ENCODE assay signal across 14 cellular contexts in genomic region chr3:104763007-104763406, GRCh38.
A peak's percentile ranks its signal among the peaks of the same experiment; 100 is the strongest.
DNase-seq lines count a peak whose midpoint lies in the region; ATAC-seq and TF ChIP-seq lines count a peak whose summit lies in the region.
"Had no signal": no experiment of that assay in that cellular context is flagged by ENCODE, and none has a peak within 500 bp of the region (broad histone marks: within the 10 kb centered on the region; RNA-seq: fewer than 3 reads in every experiment).

No MANE protein-coding gene starts in this region.

- H3K4me3 ChIP-seq in AG04450 (ENCODE audit: low read depth, low read length) (no peak overlapping the region), HUES6 (ENCODE audit: low read depth, low read length) (no peak overlapping the region), mesenchymal stem cell (ENCODE audit: insufficient read depth in 1 of 2, low read depth in 1 of 2, low read length in 2 of 2) (no peak overlapping the region)
- H3K4me3 ChIP-seq: vagina had no signal

- H3K27ac Mint-ChIP-seq in activated CD8-positive, alpha-beta T cell treated with anti-CD3 and anti-CD28 coated beads, Interleukin-2, amount 10 ng/mL, durations not matched to agents 7 days and 5 days: no peak overlapping the region

- no peak for TF ChIP-seq CTCF in AG04450 (IDR thresholded peaks at IDR 0.05; ENCODE audit: low read depth, low read length)

- H4K91ac ChIP-seq in mesenchymal stem cell (ENCODE audit: low read length): no peak overlapping the region

- H2BK12ac ChIP-seq in mesenchymal stem cell (ENCODE audit: low read length in 2 of 2): no peak overlapping the region

- H3K36me3 Mint-ChIP-seq in activated CD8-positive, alpha-beta T cell treated with anti-CD3 and anti-CD28 coated beads, Interleukin-2, amount 10 ng/mL, durations not matched to agents 7 days and 5 days (ENCODE audit: low read depth): no peaks in the 10 kb centered on the region

- CTCF ChIA-PET in AG04450 (lab: Charles Lee): no interaction called here
- CTCF ChIA-PET in activated CD8-positive, alpha-beta T cell treated with anti-CD3 and anti-CD28 coated beads, Interleukin-2, amount 10 ng/mL, durations not matched to agents 7 days and 5 days (lab: Charles Lee): no interaction called here

- no peaks in the 10 kb centered on the region for H3K27me3 ChIP-seq in AG04450 (ENCODE audit: control insufficient read depth, insufficient read depth, low read length)
- no peaks in the 10 kb centered on the region for H3K27me3 ChIP-seq in HUES6 (ENCODE audit: control insufficient read depth, insufficient read depth, low read length)
- H3K27me3 ChIP-seq in mesenchymal stem cell (ENCODE audit: control insufficient read depth in 1 of 2, insufficient read depth in 1 of 2, low read length in 2 of 2): no peaks in the 10 kb centered on the region
- H3K27me3 ChIP-seq: vagina had no signal

- no peak for DNase-seq in AG04450 (ENCODE audit: low read depth, low spot score)
- DNase-seq in mesenchymal stem cell: peak; percentile 19
- DNase-seq in activated CD8-positive, alpha-beta T cell treated with anti-CD3 and anti-CD28 coated beads, Interleukin-2, amount 10 ng/mL, durations not matched to agents 7 days and 5 days: no peak
- DNase-seq: activated CD4-positive, CD25-positive, alpha-beta regulatory T cell; activated T-cell treated with anti-CD3 and anti-CD28 coated beads, Interleukin-2, amount 50 U/mL, for 1 hour; DMS53; effector CD8-positive, alpha-beta T cell; SW 1271 had no signal

- H2BK15ac ChIP-seq in mesenchymal stem cell (ENCODE audit: low read depth, poor library complexity, severe bottlenecking): no peak overlapping the region

- H3K18ac ChIP-seq in mesenchymal stem cell (ENCODE audit: low read depth in 1 of 2, low read length in 2 of 2): no peak overlapping the region

- H3K4me3 Mint-ChIP-seq in activated CD8-positive, alpha-beta T cell treated with anti-CD3 and anti-CD28 coated beads, Interleukin-2, amount 10 ng/mL, durations not matched to agents 7 days and 5 days: no peak overlapping the region

- H3K9me3 Mint-ChIP-seq in activated CD8-positive, alpha-beta T cell treated with anti-CD3 and anti-CD28 coated beads, Interleukin-2, amount 10 ng/mL, durations not matched to agents 7 days and 5 days (ENCODE audit: insufficient read depth): no peaks in the 10 kb centered on the region

- POLR2A ChIA-PET in AG04450 (lab: Yijun Ruan, JAX): interaction anchor here (0.7 kb wide), 1 partner anchor 144 kb away, joined by 3 read pairs; no protein-coding TSS in a partner anchor
- POLR2A ChIA-PET in activated CD8-positive, alpha-beta T cell treated with anti-CD3 and anti-CD28 coated beads, Interleukin-2, amount 10 ng/mL, durations not matched to agents 7 days and 5 days (lab: Charles Lee): no interaction called here

- H2AK5ac ChIP-seq in mesenchymal stem cell (ENCODE audit: low read length, severe bottlenecking): no peak overlapping the region

- no peaks in the 10 kb centered on the region for H3K79me1 ChIP-seq in mesenchymal stem cell (replicated peaks; ENCODE audit: low read length, poor library complexity, severe bottlenecking)

- no peak for ATAC-seq in HG02981 (IDR thresholded peaks at IDR 0.05; ENCODE audit: unreplicated experiment)
- no peak for ATAC-seq in HG02970 (IDR thresholded peaks at IDR 0.05; ENCODE audit: low FRiP score, unreplicated experiment)
- no peak for ATAC-seq in activated CD8-positive, alpha-beta T cell treated with anti-CD3 and anti-CD28 coated beads, Interleukin-2, amount 10 ng/mL, durations not matched to agents 7 days and 5 days
- no peak for ATAC-seq in HG02840 (IDR thresholded peaks at IDR 0.05; ENCODE audit: low FRiP score, unreplicated experiment)

- H3K4ac ChIP-seq in mesenchymal stem cell (ENCODE audit: low read depth in 1 of 2, low read length in 2 of 2): no peak overlapping the region

- H2BK120ac ChIP-seq in mesenchymal stem cell (ENCODE audit: low read depth, low read length): no peak overlapping the region

- no peak overlapping the region for H2AFZ ChIP-seq in mesenchymal stem cell (ENCODE audit: low read depth, low read length)

- H3K27me3 Mint-ChIP-seq in activated CD8-positive, alpha-beta T cell treated with anti-CD3 and anti-CD28 coated beads, Interleukin-2, amount 10 ng/mL, durations not matched to agents 7 days and 5 days (ENCODE audit: low read depth): no peaks in the 10 kb centered on the region

- no peak overlapping the region for H3K23ac ChIP-seq in mesenchymal stem cell (ENCODE audit: low read length in 2 of 2)

- no peaks in the 10 kb centered on the region for H3K4me1 ChIP-seq in HUES6 (ENCODE audit: control insufficient read depth, insufficient read depth, low read length)
- H3K4me1 ChIP-seq in mesenchymal stem cell (ENCODE audit: control insufficient read depth, insufficient read depth, low read depth, low read length): no peaks in the 10 kb centered on the region
- H3K4me1 ChIP-seq: vagina had no signal

- peak overlapping the region; percentile 25 for H3K27ac ChIP-seq in AG04450 (ENCODE audit: low read depth, low read length)
- peak overlapping the region; percentile 33; the same call in 1 of the 2 replicates for H3K27ac ChIP-seq in HUES6 (ENCODE audit: low read depth, low read length)
- H3K27ac ChIP-seq in cingulate gyrus (ENCODE audit: low read depth, low read length): peak overlapping the region; percentile 8
- no peak overlapping the region for H3K27ac ChIP-seq in mesenchymal stem cell (ENCODE audit: low read length, poor library complexity, severe bottlenecking)
- H3K27ac ChIP-seq: vagina had no signal

- no peaks in the 10 kb centered on the region for H3K4me1 Mint-ChIP-seq in activated CD8-positive, alpha-beta T cell treated with anti-CD3 and anti-CD28 coated beads, Interleukin-2, amount 10 ng/mL, durations not matched to agents 7 days and 5 days (ENCODE audit: low read depth)

- H3K9me3 ChIP-seq in AG04450 (ENCODE audit: control insufficient read depth, insufficient read depth, low read length) (no peaks in the 10 kb centered on the region), HUES6 (ENCODE audit: control insufficient read depth, insufficient read depth, low read depth, low read length) (no peaks in the 10 kb centered on the region), mesenchymal stem cell (ENCODE audit: control insufficient read depth, low read length) (peaks cover 3% of the 10 kb centered on the region)
- H3K9me3 ChIP-seq: vagina had no signal

- no peak overlapping the region for H2BK5ac ChIP-seq in mesenchymal stem cell (ENCODE audit: low read depth, low read length, poor library complexity, severe bottlenecking)

- H3K14ac ChIP-seq in mesenchymal stem cell (ENCODE audit: low read length in 2 of 2): no peak overlapping the region

- H3K36me3 ChIP-seq in HUES6 (ENCODE audit: control insufficient read depth, insufficient read depth, low read length) (no peaks in the 10 kb centered on the region), mesenchymal stem cell (ENCODE audit: control insufficient read depth in 1 of 2, insufficient read depth in 2 of 2, low read depth in 1 of 2, low read length in 2 of 2) (no peaks in the 10 kb centered on the region)
- H3K36me3 ChIP-seq: vagina had no signal

- H3K9ac ChIP-seq in HUES6 (ENCODE audit: low read length): no peak overlapping the region
- no peak overlapping the region for H3K9ac ChIP-seq in mesenchymal stem cell (ENCODE audit: low read length)

- no peak overlapping the region for H3K4me2 ChIP-seq in mesenchymal stem cell (ENCODE audit: low read length, poor library complexity, severe bottlenecking)

- H4K8ac ChIP-seq in mesenchymal stem cell (ENCODE audit: low read length): no peak overlapping the region
